31 cellular contexts compared by ENCODE assay signal in genomic region chr20:23654722-23655121, GRCh38. TPM values are rescaled to one million over a fixed set of nuclear protein-coding genes. Genes with fewer than 3 reads are reported as not detected.
DNase-seq lines count a peak whose midpoint lies in the region; ATAC-seq and TF ChIP-seq lines count a peak whose summit lies in the region.
"Had no signal": no experiment of that assay in that cellular context is flagged by ENCODE, and none has a peak within 500 bp of the region (broad histone marks: within the 10 kb centered on the region; RNA-seq: fewer than 3 reads in every experiment).

No MANE protein-coding gene starts in this region.

- no peak for TF ChIP-seq EP300 in gastroesophageal sphincter (IDR thresholded peaks at IDR 0.05)

- H3K9me3 Mint-ChIP-seq in GM23338 (no peaks in the 10 kb centered on the region; the same call in 2 of the 3 replicates), osteocyte (ENCODE audit: unreplicated experiment) (no peaks in the 10 kb centered on the region)
- H3K9me3 Mint-ChIP-seq: CD8-positive, alpha-beta memory T cell; H9; neural crest cell; stimulated activated effector memory CD8-positive, alpha-beta T cell treated with anti-CD3 and anti-CD28 coated beads, Interleukin-12 subunit alpha, Interleukin-12 subunit beta, amount 100 ng/mL, for 72 hours; T-cell had no signal

- H3K4me3 Mint-ChIP-seq in GM23338 (no peak overlapping the region), osteocyte (ENCODE audit: unreplicated experiment) (no peak overlapping the region)
- H3K4me3 Mint-ChIP-seq: CD8-positive, alpha-beta memory T cell; H9; neural crest cell; stimulated activated effector memory CD8-positive, alpha-beta T cell treated with anti-CD3 and anti-CD28 coated beads, Interleukin-12 subunit alpha, Interleukin-12 subunit beta, amount 100 ng/mL, for 72 hours; T-cell had no signal

- TF ChIP-seq POLR2A in gastroesophageal sphincter (IDR thresholded peaks at IDR 0.05), result no peak

- peaks cover 4% of the 10 kb centered on the region for H3K27me3 Mint-ChIP-seq in GM23338 (ENCODE audit: insufficient read depth, low read depth, poor library complexity)
- no peaks in the 10 kb centered on the region for H3K27me3 Mint-ChIP-seq in osteocyte (ENCODE audit: unreplicated experiment)

- H2BK5ac ChIP-seq in trophoblast cell (ENCODE audit: low read depth, low read length, poor library complexity), result no peak overlapping the region

- H3K4me1 Mint-ChIP-seq in GM23338 (peaks cover 5% of the 10 kb centered on the region; the same call in 2 of the 3 replicates), osteocyte (ENCODE audit: unreplicated experiment) (peaks cover 20% of the 10 kb centered on the region)
- H3K4me1 Mint-ChIP-seq: CD8-positive, alpha-beta memory T cell; neural crest cell; stimulated activated effector memory CD8-positive, alpha-beta T cell treated with anti-CD3 and anti-CD28 coated beads, Interleukin-12 subunit alpha, Interleukin-12 subunit beta, amount 100 ng/mL, for 72 hours; T-cell had no signal

- H2AFZ ChIP-seq in trophoblast cell (ENCODE audit: insufficient read depth, low read length, poor library complexity) (no peak overlapping the region), GM23338 (no peak overlapping the region)

- no peak overlapping the region for H2BK12ac ChIP-seq in trophoblast cell (ENCODE audit: low read length)

- H3K27me3 ChIP-seq in adipocyte (replicated peaks; ENCODE audit: control insufficient read depth, insufficient read depth, low read length) (no peaks in the 10 kb centered on the region), gastroesophageal sphincter (peaks cover 31% of the 10 kb centered on the region), trophoblast cell (ENCODE audit: insufficient read depth, low read length) (no peaks in the 10 kb centered on the region), GM23338 (ENCODE audit: insufficient read depth) (no peaks in the 10 kb centered on the region)
- H3K27me3 ChIP-seq: Peyer's patch had no signal

- no peak overlapping the region for H3K4me3 ChIP-seq in adipocyte (ENCODE audit: low read length)
- H3K4me3 ChIP-seq in gastroesophageal sphincter, result no peak overlapping the region
- no peak overlapping the region for H3K4me3 ChIP-seq in trophoblast cell (ENCODE audit: low read depth, low read length)
- no peak overlapping the region for H3K4me3 ChIP-seq in GM23338
- H3K4me3 ChIP-seq: Peyer's patch had no signal

- H3K4me2 ChIP-seq in trophoblast cell (ENCODE audit: low read length) (no peak overlapping the region), GM23338 (no peak overlapping the region)

- no peak overlapping the region for H4K8ac ChIP-seq in trophoblast cell (ENCODE audit: low read depth, low read length)

- H3K9me2 ChIP-seq in GM23338 (ENCODE audit: insufficient read depth), result no peaks in the 10 kb centered on the region

- H4K12ac ChIP-seq in trophoblast cell (ENCODE audit: low read depth, low read length), result no peak overlapping the region

- 58 to 61% methylated on average over 4 of the region's 4 CpGs for WGBS in gastroesophageal sphincter (ENCODE audit: low coverage in 1 of 2), 2 donors
- no CpG with 5 or more reads among the region's 4 CpGs for WGBS in trophoblast cell (ENCODE audit: extremely low coverage, insufficient coverage, insufficient read length)

- peak; percentile 35 for DNase-seq in SIG-M5 treated with dmso at 0.1 percent for 504 hours (lab: John Stamatoyannopoulos, UW; ENCODE audit: unreplicated experiment)
- DNase-seq in SIG-M5 (lab: John Stamatoyannopoulos, UW), result no peak
- DNase-seq in adipocyte (ENCODE audit: low read depth), result no peak
- peak in 2 of 49 donors; percentile 11 to 23 for DNase-seq in substantia nigra (lab: John Stamatoyannopoulos, UW)
- no peak for DNase-seq in trophoblast cell
- no peak for DNase-seq in GM23338 (ENCODE audit: low spot score)
- DNase-seq in osteocyte (ENCODE audit: extremely low spot score, unreplicated experiment), result no peak
- DNase-seq: 8988T; activated CD4-positive, alpha-beta T cell treated with anti-CD3 and anti-CD28 coated beads, Interleukin-2, amount 50 U/mL, for 4 hours; activated CD4-positive, CD25-positive, alpha-beta regulatory T cell; activated naive CD4-positive, alpha-beta T cell treated with Interleukin-2 at 50 U/mL for 16 hours; amniotic stem cell; CD8-positive, alpha-beta memory T cell; dermis blood vessel endothelial cell; H9; islet precursor cell; lower lobe of right lung; NCI-H2081 treated with DMSO at 0.1 percent for 48 hours; NCI-H226; NCI-H69; Peyer's patch; stimulated activated CD4-positive, alpha-beta T cell treated with anti-CD3 and anti-CD28 coated beads, Interleukin-4, amount 100 ng/mL, for 24 hours; T-cell had no signal

- TF ChIP-seq CTCF in gastroesophageal sphincter (IDR thresholded peaks at IDR 0.05), result no peak
- TF ChIP-seq CTCF in GM23338 (conservative IDR thresholded peaks at IDR 0.05; ENCODE audit: low read depth in 2 of 2), result no peak
- no peak for TF ChIP-seq CTCF in osteocyte (IDR thresholded peaks at IDR 0.05)

- no peaks in the 10 kb centered on the region for H3F3A ChIP-seq in GM23338 (replicated peaks; ENCODE audit: low read depth)

- H3K79me1 ChIP-seq in trophoblast cell (ENCODE audit: low read length), result no peaks in the 10 kb centered on the region

- H3K79me2 ChIP-seq in trophoblast cell (ENCODE audit: control insufficient read depth, insufficient read depth, low read length, poor library complexity) (no peaks in the 10 kb centered on the region), GM23338 (replicated peaks; ENCODE audit: insufficient read depth) (no peaks in the 10 kb centered on the region)

- H3K9ac ChIP-seq in adipocyte (ENCODE audit: low read length) (peak overlapping the region; percentile 5), trophoblast cell (ENCODE audit: low read length) (no peak overlapping the region)

- no peak overlapping the region for H2AK5ac ChIP-seq in trophoblast cell (ENCODE audit: low read length)

- peak overlapping the region in 3 of 4 donors; percentile 12 to 82 (median 51) for H3K27ac ChIP-seq in gastroesophageal sphincter
- peak overlapping the region; percentile 6 for H3K27ac ChIP-seq in substantia nigra (ENCODE audit: low read depth, low read length, poor library complexity, severe bottlenecking)
- no peak overlapping the region for H3K27ac ChIP-seq in trophoblast cell (ENCODE audit: low read depth, low read length)
- no peak overlapping the region for H3K27ac ChIP-seq in GM23338 (ENCODE audit: low read depth)

- no peak overlapping the region for H3K27ac Mint-ChIP-seq in GM23338
- H3K27ac Mint-ChIP-seq in osteocyte (ENCODE audit: unreplicated experiment), result no peak overlapping the region
- H3K27ac Mint-ChIP-seq: CD8-positive, alpha-beta memory T cell; H9; stimulated activated effector memory CD8-positive, alpha-beta T cell treated with anti-CD3 and anti-CD28 coated beads, Interleukin-12 subunit alpha, Interleukin-12 subunit beta, amount 100 ng/mL, for 72 hours; T-cell had no signal

- no peaks in the 10 kb centered on the region for H3K36me3 Mint-ChIP-seq in GM23338 (ENCODE audit: low read depth)
- no peaks in the 10 kb centered on the region for H3K36me3 Mint-ChIP-seq in osteocyte (ENCODE audit: unreplicated experiment)
- H3K36me3 Mint-ChIP-seq: CD8-positive, alpha-beta memory T cell; stimulated activated effector memory CD8-positive, alpha-beta T cell treated with anti-CD3 and anti-CD28 coated beads, Interleukin-12 subunit alpha, Interleukin-12 subunit beta, amount 100 ng/mL, for 72 hours; T-cell had no signal

- no peak overlapping the region for H3K23ac ChIP-seq in trophoblast cell (ENCODE audit: low read length)

- H3K14ac ChIP-seq in trophoblast cell (ENCODE audit: low read length), result no peak overlapping the region

- H3K4ac ChIP-seq in trophoblast cell (ENCODE audit: low read depth, low read length), result no peak overlapping the region

- H4K91ac ChIP-seq in trophoblast cell (ENCODE audit: low read depth, low read length), result no peak overlapping the region

- H3K18ac ChIP-seq in trophoblast cell (ENCODE audit: low read length), result no peak overlapping the region

- H3K9me3 ChIP-seq in adipocyte (ENCODE audit: control insufficient read depth, low read length) (no peaks in the 10 kb centered on the region), gastroesophageal sphincter (no peaks in the 10 kb centered on the region), trophoblast cell (ENCODE audit: insufficient read depth, low read depth, low read length) (no peaks in the 10 kb centered on the region)
- H3K9me3 ChIP-seq: lower lobe of right lung, Peyer's patch, thoracic aorta had no signal

- no peak overlapping the region for H2BK120ac ChIP-seq in trophoblast cell (ENCODE audit: insufficient read depth, low read length, poor library complexity)

- H3K4me1 ChIP-seq in adipocyte (ENCODE audit: control insufficient read depth, insufficient read depth, low read length), result peaks cover 19% of the 10 kb centered on the region
- H3K4me1 ChIP-seq in gastroesophageal sphincter, result peaks cover 0 to 41% (median 22%) of the 10 kb centered on the region in 3 donors
- H3K4me1 ChIP-seq in trophoblast cell (ENCODE audit: control insufficient read depth in 1 of 2, insufficient read depth in 2 of 2, low read length in 2 of 2), result no peaks in the 10 kb centered on the region
- no peaks in the 10 kb centered on the region for H3K4me1 ChIP-seq in GM23338 (ENCODE audit: insufficient read depth)

- H4K20me1 ChIP-seq in GM23338 (replicated peaks; ENCODE audit: insufficient read depth), result no peaks in the 10 kb centered on the region

- H3K36me3 ChIP-seq in adipocyte (ENCODE audit: control insufficient read depth, insufficient read depth, low read length, severe bottlenecking), result no peaks in the 10 kb centered on the region
- H3K36me3 ChIP-seq in gastroesophageal sphincter, result no peaks in the 10 kb centered on the region
- H3K36me3 ChIP-seq in trophoblast cell (ENCODE audit: control insufficient read depth in 1 of 2, insufficient read depth in 2 of 2, low read length in 2 of 2), result no peaks in the 10 kb centered on the region
- no peaks in the 10 kb centered on the region for H3K36me3 ChIP-seq in GM23338 (ENCODE audit: insufficient read depth)
- H3K36me3 ChIP-seq: lower lobe of right lung, Peyer's patch, thoracic aorta had no signal

- ATAC-seq in gastroesophageal sphincter (no peak), GM23338 (no peak)
- ATAC-seq: stimulated activated effector memory CD8-positive, alpha-beta T cell treated with anti-CD3 and anti-CD28 coated beads, Interleukin-12 subunit alpha, Interleukin-12 subunit beta, amount 100 ng/mL, for 72 hours; T-cell had no signal

RNA-seq across cellular contexts. Expression of gene CST3, which starts 17.0 kb away (rescaled TPM):
- 1,000 to 10,000 TPM in 3 of 4 donors, 100 to 1,000 TPM in 1; 951 to 1,877 (median 1,344) TPM for total RNA-seq in gastroesophageal sphincter
- polyA plus RNA-seq in trophoblast cell (2013), result 166 and 167 TPM in 2 replicates
- 51.8 and 70.7 TPM in 2 replicates for total RNA-seq in GM23338 (2014; rRNA removed; shearing (Covaris generic))
- 71.5 and 72.9 TPM in 2 replicates for polyA plus RNA-seq in GM23338 (2016; fragmentation: Nextera tagmentation; extraction: Ambion mirVana)
- 705 and 710 TPM in 2 replicates for total RNA-seq in osteocyte

RNA-seq across cellular contexts. Expression of gene CST4, which starts 34.1 kb away (rescaled TPM):
- not detected for total RNA-seq in gastroesophageal sphincter
- 3.1 and 3.7 TPM in 2 replicates for polyA plus RNA-seq in trophoblast cell (2013)
- not detected in 2 replicates for total RNA-seq in GM23338 (2014; rRNA removed; shearing (Covaris generic))
- polyA plus RNA-seq in GM23338 (2016; fragmentation: Nextera tagmentation; extraction: Ambion mirVana), result not detected in 2 replicates
- total RNA-seq in osteocyte, result not detected in 2 replicates
- total RNA-seq: CD8-positive, alpha-beta memory T cell; dermis blood vessel endothelial cell; glomerular endothelial cell; H9; lower lobe of right lung; neural crest cell; Peyer's patch; posterior vena cava; sciatic nerve; SK-MEL-5; T-cell; thoracic aorta had no signal
- polyA plus RNA-seq: CD8-positive, alpha-beta memory T cell had no signal

RNA-seq across cellular contexts. Expression of gene CST9, which starts 49.0 kb away (rescaled TPM):
- total RNA-seq in gastroesophageal sphincter (not detected), osteocyte (not detected in 2 replicates)
- polyA plus RNA-seq in trophoblast cell (2013), result not detected in 2 replicates
- not detected in 2 replicates for total RNA-seq in GM23338 (2014; rRNA removed; shearing (Covaris generic))
- polyA plus RNA-seq in GM23338 (2016; fragmentation: Nextera tagmentation; extraction: Ambion mirVana), result not detected in 2 replicates
- total RNA-seq: CD8-positive, alpha-beta memory T cell; dermis blood vessel endothelial cell; glomerular endothelial cell; H9; lower lobe of right lung; neural crest cell; Peyer's patch; posterior vena cava; sciatic nerve; SK-MEL-5; T-cell; thoracic aorta had no signal
- polyA plus RNA-seq: CD8-positive, alpha-beta memory T cell had no signal

Comparison
In these comparisons a context has a peak if more than half of its experiments do, and no peak if none do; other contexts are left out.
1. H3K27ac ChIP-seq: peak in gastroesophageal sphincter (3 of 4) and substantia nigra (single experiment); none in trophoblast cell (single experiment) and GM23338 (single experiment).